Comparison of ENCODE assay signal across 20 cellular contexts in genomic region chr18:35616074-35616473, GRCh38. TPM values are rescaled to one million over a fixed set of nuclear protein-coding genes. Genes with fewer than 3 reads are reported as not detected.
DNase-seq lines count a peak whose midpoint lies in the region; ATAC-seq, FAIRE-seq and TF ChIP-seq lines count a peak whose summit lies in the region.
"Had no signal": no experiment of that assay in that cellular context is flagged by ENCODE, and none has a peak within 500 bp of the region (broad histone marks: within the 10 kb centered on the region; RNA-seq: fewer than 3 reads in every experiment).

No MANE protein-coding gene starts in this region.

- H4K20me1 ChIP-seq in SU-DHL-6 (ENCODE audit: low read depth, low read length): 0 out of 2 replicates have a peak, but pooled peaks cover under 1% of the 10 kb centered on the region

- TF ChIP-seq POLR2A in A549 (IDR thresholded peaks at IDR 0.05; ENCODE audit: low read length): no peak

- H3K79me2 ChIP-seq in SU-DHL-6 (ENCODE audit: insufficient read depth, low read length): no peaks in the 10 kb centered on the region; the same call in 1 of the 2 replicates

- no peak overlapping the region for H2BK12ac ChIP-seq in neuronal stem cell (ENCODE audit: low read length)

- no peak overlapping the region for H2AK5ac ChIP-seq in neuronal stem cell (ENCODE audit: low read depth, low read length)

- H3K4me3 Mint-ChIP-seq in naive thymus-derived CD8-positive, alpha-beta T cell: no peak overlapping the region
- H3K4me3 Mint-ChIP-seq: activated CD4-positive, alpha-beta T cell treated with anti-CD3 and anti-CD28 coated beads, Interleukin-2, amount 10 ng/mL, durations not matched to agents 7 days and 5 days; nephron progenitor cell; stimulated activated naive CD8-positive, alpha-beta T cell treated with anti-CD3 and anti-CD28 coated beads, Interleukin-15, Interleukin-2, amounts not matched to agents 100 ng/mL and 50 ng/mL, for 24 hours; type B pancreatic cell had no signal

- POLR2A ChIA-PET in A549 (lab: Yijun Ruan, JAX): no interaction called here
- POLR2A ChIA-PET in naive thymus-derived CD8-positive, alpha-beta T cell (lab: Charles Lee): interaction anchor here (1.1 to 1.2 kb wide), 2 partner anchors 34 to 356 kb away, joined by 5 to 6 read pairs; partner anchors contain the start of genes GALNT1 and RMP24

- CTCF ChIA-PET in A549 (lab: Yijun Ruan, JAX): no interaction called here

- no peaks in the 10 kb centered on the region for H3K36me3 ChIP-seq in SU-DHL-6 (ENCODE audit: low read length)
- H3K36me3 ChIP-seq in mesodermal cell (ENCODE audit: control insufficient read depth, insufficient read depth, low read length): no peaks in the 10 kb centered on the region
- no peaks in the 10 kb centered on the region for H3K36me3 ChIP-seq in neuronal stem cell (replicated peaks in 1 of 2; ENCODE audit: control insufficient read depth in 2 of 2, insufficient read depth in 2 of 2, low read length in 2 of 2)
- H3K36me3 ChIP-seq: heart right ventricle had no signal

- TF ChIP-seq RAD21 in A549 (conservative IDR thresholded peaks at IDR 0.05 in 1 of 2, IDR thresholded peaks at IDR 0.05 in 1 of 2): no peak

- WGBS in A549 (ENCODE audit: missing lambda C conversion rate): 76% methylated on average over 2 of the region's 2 CpGs
- WGBS in mesodermal cell (ENCODE audit: insufficient coverage in 2 of 2), 2 experiments: no CpG with 5 or more reads among the region's 2 CpGs
- WGBS in neuronal stem cell (ENCODE audit: extremely low coverage in 2 of 2, insufficient read length in 2 of 2, insufficient replicate concordance in 1 of 2), 2 donors: no CpG with 5 or more reads among the region's 2 CpGs

- H3K4me1 Mint-ChIP-seq in naive thymus-derived CD8-positive, alpha-beta T cell: peaks cover 10 to 38% (median 23%) of the 10 kb centered on the region in 4 donors

- no peak overlapping the region for H3K14ac ChIP-seq in neuronal stem cell (ENCODE audit: low read length)

- H3F3A ChIP-seq in SU-DHL-6 (ENCODE audit: insufficient read depth): no peaks in the 10 kb centered on the region

- H2BK15ac ChIP-seq in neuronal stem cell (ENCODE audit: low read length): no peak overlapping the region

- H3K79me1 ChIP-seq in neuronal stem cell (ENCODE audit: low read depth, low read length): no peaks in the 10 kb centered on the region

- no peaks in the 10 kb centered on the region for H3K9me3 ChIP-seq in A549
- H3K9me3 ChIP-seq in SU-DHL-6 (ENCODE audit: insufficient read depth, low read length): no peaks in the 10 kb centered on the region
- H3K9me3 ChIP-seq in mesodermal cell (ENCODE audit: control insufficient read depth, low read length): no peaks in the 10 kb centered on the region
- H3K9me3 ChIP-seq in neuronal stem cell (replicated peaks in 1 of 2; ENCODE audit: control insufficient read depth in 2 of 2, insufficient read depth in 1 of 2, low read depth in 1 of 2, low read length in 2 of 2): no peaks in the 10 kb centered on the region
- H3K9me3 ChIP-seq: heart right ventricle had no signal

- no peaks in the 10 kb centered on the region for H3K9me2 ChIP-seq in SU-DHL-6 (replicated peaks; ENCODE audit: insufficient read depth, low read length)

- H3K4me2 ChIP-seq in A549 (peak overlapping the region; percentile 77), SU-DHL-6 (ENCODE audit: low read depth, low read length, poor library complexity, severe bottlenecking) (peak overlapping the region; percentile 37), neuronal stem cell (ENCODE audit: insufficient read depth, low read length, poor library complexity, severe bottlenecking) (no peak overlapping the region)

- H3K27me3 Mint-ChIP-seq in naive thymus-derived CD8-positive, alpha-beta T cell: no peaks in the 10 kb centered on the region
- H3K27me3 Mint-ChIP-seq: activated CD4-positive, alpha-beta T cell treated with anti-CD3 and anti-CD28 coated beads, Interleukin-2, amount 10 ng/mL, durations not matched to agents 7 days and 5 days; stimulated activated naive CD8-positive, alpha-beta T cell treated with anti-CD3 and anti-CD28 coated beads, Interleukin-15, Interleukin-2, amounts not matched to agents 100 ng/mL and 50 ng/mL, for 24 hours; type B pancreatic cell had no signal

- H3K27ac ChIP-seq in A549 (peak overlapping the region; percentile 62 to 79; a peak in 5 of 6 replicates), HL-60 (replicated peaks) (peak overlapping the region; percentile 67), SU-DHL-6 (ENCODE audit: low read depth, low read length) (peak overlapping the region; percentile 23; the same call in 1 of the 2 replicates), mesodermal cell (ENCODE audit: low read depth, low read length, severe bottlenecking) (peak overlapping the region; percentile 77), neuronal stem cell (replicated peaks; ENCODE audit: low read length) (no peak overlapping the region)
- H3K27ac ChIP-seq: C4-2B, GM23248, RWPE1 had no signal

- FAIRE-seq in A549 (lab: Jason Lieb, UNC): no peak

- H3K4me1 ChIP-seq in A549 (peaks cover 81% of the 10 kb centered on the region), mesodermal cell (ENCODE audit: control insufficient read depth, insufficient read depth, low read length, poor library complexity, severe bottlenecking) (peaks cover 71% of the 10 kb centered on the region), neuronal stem cell (ENCODE audit: control insufficient read depth in 2 of 2, insufficient read depth in 1 of 2, low read depth in 1 of 2, low read length in 2 of 2) (peaks cover 2 to 17% of the 10 kb centered on the region in 2 donors)

- H3K4me3 ChIP-seq in A549: no peak overlapping the region; the same call in 2 of the 3 replicates
- no peak overlapping the region for H3K4me3 ChIP-seq in HL-60 (replicated peaks; ENCODE audit: insufficient read depth, low read length)
- no peak overlapping the region for H3K4me3 ChIP-seq in SU-DHL-6 (ENCODE audit: insufficient read depth, low read length, poor library complexity, severe bottlenecking)
- no peak overlapping the region for H3K4me3 ChIP-seq in mesodermal cell (ENCODE audit: extremely low read depth, insufficient read depth, low read length, poor library complexity, severe bottlenecking)
- H3K4me3 ChIP-seq in neuronal stem cell (ENCODE audit: low read length in 2 of 2): no peak overlapping the region
- H3K4me3 ChIP-seq: GM23248, heart right ventricle had no signal

- no peak overlapping the region for H2BK5ac ChIP-seq in neuronal stem cell (ENCODE audit: low read length)

- no peaks in the 10 kb centered on the region for H3K27me3 ChIP-seq in HL-60 (ENCODE audit: insufficient read depth, poor library complexity, severe bottlenecking)
- no peaks in the 10 kb centered on the region for H3K27me3 ChIP-seq in SU-DHL-6 (ENCODE audit: low read length)
- H3K27me3 ChIP-seq in neuronal stem cell (ENCODE audit: control insufficient read depth in 3 of 3, insufficient read depth in 3 of 3, low read depth in 1 of 3, low read length in 3 of 3): no peaks in the 10 kb centered on the region
- H3K27me3 ChIP-seq: heart right ventricle had no signal

- no peak for DNase-seq in A549 (ENCODE audit: low read depth in 1 of 2, low spot score in 1 of 2)
- no peak for DNase-seq in HL-60 (ENCODE audit: low read depth in 1 of 2, low spot score in 1 of 2)
- DNase-seq in neuronal stem cell (ENCODE audit: low spot score): no peak
- DNase-seq in naive thymus-derived CD8-positive, alpha-beta T cell: no peak
- no peak for DNase-seq in NCI-H1436 (lab: John Stamatoyannopoulos, UW)
- no peak for DNase-seq in HuH-7.5 (ENCODE audit: low spot score)
- DNase-seq: activated CD4-positive, alpha-beta T cell treated with anti-CD3 and anti-CD28 coated beads, Interleukin-2, amount 10 ng/mL, durations not matched to agents 7 days and 5 days; activated CD8-positive, alpha-beta memory T cell treated with anti-CD3 and anti-CD28 coated beads, Interleukin-2, amount 50 U/mL, for 48 hours; activated gamma-delta T cell; effector CD8-positive, alpha-beta T cell; heart right ventricle; NCI-H1417 treated with DMSO at 0.1 percent for 48 hours; nephron progenitor cell had no signal

- no peak overlapping the region for H3K9ac ChIP-seq in SU-DHL-6 (ENCODE audit: low read length)
- H3K9ac ChIP-seq in neuronal stem cell (ENCODE audit: low read depth, low read length, poor library complexity): no peak overlapping the region
- H3K9ac ChIP-seq: GM23248 had no signal

- H3K27ac Mint-ChIP-seq in naive thymus-derived CD8-positive, alpha-beta T cell: no peak overlapping the region
- H3K27ac Mint-ChIP-seq: activated CD4-positive, alpha-beta T cell treated with anti-CD3 and anti-CD28 coated beads, Interleukin-2, amount 10 ng/mL, durations not matched to agents 7 days and 5 days; nephron progenitor cell; stimulated activated naive CD8-positive, alpha-beta T cell treated with anti-CD3 and anti-CD28 coated beads, Interleukin-15, Interleukin-2, amounts not matched to agents 100 ng/mL and 50 ng/mL, for 24 hours; type B pancreatic cell had no signal

- peak in 1 of 2 experiments; percentile 23; a peak in 3 of 6 replicates for ATAC-seq in A549
- ATAC-seq in naive thymus-derived CD8-positive, alpha-beta T cell: no peak

- no peak overlapping the region for H4K91ac ChIP-seq in neuronal stem cell (ENCODE audit: low read depth, low read length, poor library complexity)

- no peaks in the 10 kb centered on the region for H3K36me3 Mint-ChIP-seq in naive thymus-derived CD8-positive, alpha-beta T cell

- no peak overlapping the region for H3K4ac ChIP-seq in neuronal stem cell (ENCODE audit: low read length)

- no peak overlapping the region for H2BK120ac ChIP-seq in neuronal stem cell (ENCODE audit: low read depth, low read length)

- H3K18ac ChIP-seq in neuronal stem cell (ENCODE audit: low read length): no peak overlapping the region

- no peak overlapping the region for H4K8ac ChIP-seq in neuronal stem cell (ENCODE audit: low read depth, low read length)

- TF ChIP-seq CTCF in A549 (IDR thresholded peaks at IDR 0.05) (no peak), HL-60 (IDR thresholded peaks at IDR 0.05; ENCODE audit: insufficient read depth, low read length) (no peak), SU-DHL-6 (IDR thresholded peaks at IDR 0.05; ENCODE audit: insufficient read depth, low read length, poor library complexity, severe bottlenecking) (no peak)

- no peaks in the 10 kb centered on the region for H3K9me3 Mint-ChIP-seq in naive thymus-derived CD8-positive, alpha-beta T cell
- H3K9me3 Mint-ChIP-seq: activated CD4-positive, alpha-beta T cell treated with anti-CD3 and anti-CD28 coated beads, Interleukin-2, amount 10 ng/mL, durations not matched to agents 7 days and 5 days; stimulated activated naive CD8-positive, alpha-beta T cell treated with anti-CD3 and anti-CD28 coated beads, Interleukin-15, Interleukin-2, amounts not matched to agents 100 ng/mL and 50 ng/mL, for 24 hours; type B pancreatic cell had no signal

- H2AFZ ChIP-seq in SU-DHL-6 (ENCODE audit: low read depth, low read length, severe bottlenecking): peak overlapping the region; percentile 52
- no peak overlapping the region for H2AFZ ChIP-seq in neuronal stem cell (ENCODE audit: low read length)
- H2AFZ ChIP-seq: GM23248 had no signal

- H3K23ac ChIP-seq in neuronal stem cell (ENCODE audit: low read depth, low read length, poor library complexity): no peak overlapping the region

- no peak for TF ChIP-seq EP300 in A549 (IDR thresholded peaks at IDR 0.05)

RNA-seq across cellular contexts. Expression of gene GALNT1, which starts 34.5 kb away (rescaled TPM):
- polyA plus RNA-seq in A549 (2011; rRNA removed): 93.0 and 113 TPM in 2 replicates
- 17.0 and 18.4 TPM in 2 replicates for polyA plus RNA-seq in A549 (2012; cell fraction: cytosol; rRNA removed)
- polyA plus RNA-seq in A549 (2012; cell fraction: nucleus; rRNA removed): 4.2 and 6.5 TPM in 2 replicates
- 94.0 to 97.4 TPM (median 96.6 TPM) in 3 replicates for polyA plus RNA-seq in A549 (2017; fragmentation: RNase III; extraction: RNeasy Plus Mini Kit Qiagen cat#74134 plus additional on column Dnase treatment)
- 48.4 and 52.8 TPM in 2 replicates for polyA minus RNA-seq in A549 (2011; rRNA and poly(A)+ RNA removed)
- polyA plus RNA-seq in mesodermal cell (2013, experiment 1 of 2): 93.3 TPM
- 108 TPM for polyA plus RNA-seq in mesodermal cell (2013, experiment 2 of 2)
- 49.4 TPM for polyA plus RNA-seq in neuronal stem cell (2013, experiment 1 of 2)
- 51.2 TPM for polyA plus RNA-seq in neuronal stem cell (2013, experiment 2 of 2)
- 10 to 100 TPM; 39.5 to 42.4 TPM for total RNA-seq in naive thymus-derived CD8-positive, alpha-beta T cell
- polyA plus RNA-seq in naive thymus-derived CD8-positive, alpha-beta T cell: 10 to 100 TPM; 18.7 to 67.3 (median 43.3) TPM
